Comparison of ENCODE assay signal across 19 cellular contexts in genomic region chr11:72647882-72648281, GRCh38. TPM values are rescaled to one million over a fixed set of nuclear protein-coding genes. Genes with fewer than 3 reads are reported as not detected.
DNase-seq lines count a peak whose midpoint lies in the region; FAIRE-seq and TF ChIP-seq lines count a peak whose summit lies in the region.
"Had no signal": no experiment of that assay in that cellular context is flagged by ENCODE, and none has a peak within 500 bp of the region (broad histone marks: within the 10 kb centered on the region; RNA-seq: fewer than 3 reads in every experiment).

No MANE protein-coding gene starts in this region.

- no peak overlapping the region for H3K18ac ChIP-seq in mesenchymal stem cell (ENCODE audit: low read depth in 1 of 2, low read length in 2 of 2)

- peak overlapping the region in 1 of 2 experiments; percentile 19 for H3K14ac ChIP-seq in mesenchymal stem cell (ENCODE audit: low read length in 2 of 2)

- no peaks in the 10 kb centered on the region for H3K79me2 ChIP-seq in hepatocyte

- H3K4ac ChIP-seq in mesenchymal stem cell (ENCODE audit: low read depth in 1 of 2, low read length in 2 of 2) = no peak overlapping the region

- H3K27ac ChIP-seq in mesenchymal stem cell (ENCODE audit: low read length, poor library complexity, severe bottlenecking) (no peak overlapping the region), hepatocyte (no peak overlapping the region)
- H3K27ac ChIP-seq: C4-2B, GM23248 had no signal

- H3K23ac ChIP-seq in mesenchymal stem cell (ENCODE audit: low read length in 2 of 2) = no peak overlapping the region

- peaks cover 3% of the 10 kb centered on the region for H3K27me3 ChIP-seq in bronchial epithelial cell (ENCODE audit: control insufficient read depth, insufficient read depth, low read length)
- H3K27me3 ChIP-seq in mesenchymal stem cell (ENCODE audit: control insufficient read depth in 1 of 2, insufficient read depth in 1 of 2, low read length in 2 of 2) = peaks cover 24 to 27% of the 10 kb centered on the region in 2 experiments
- H3K27me3 ChIP-seq in hepatocyte = no peaks in the 10 kb centered on the region
- H3K27me3 ChIP-seq: BE2C had no signal

- TF ChIP-seq CTCF in bronchial epithelial cell (IDR thresholded peaks at IDR 0.05; ENCODE audit: insufficient read depth, low read length, severe bottlenecking) = no peak
- TF ChIP-seq CTCF in hepatocyte (IDR thresholded peaks at IDR 0.05; ENCODE audit: poor library complexity) = no peak

- H3K36me3 ChIP-seq in bronchial epithelial cell (ENCODE audit: control insufficient read depth, insufficient read depth, low read length) (no peaks in the 10 kb centered on the region), mesenchymal stem cell (ENCODE audit: control insufficient read depth in 1 of 2, insufficient read depth in 2 of 2, low read depth in 1 of 2, low read length in 2 of 2) (no peaks in the 10 kb centered on the region), hepatocyte (replicated peaks; ENCODE audit: insufficient read depth, low read depth) (no peaks in the 10 kb centered on the region)
- H3K36me3 ChIP-seq: HAP-1 had no signal

- H4K91ac ChIP-seq in mesenchymal stem cell (ENCODE audit: low read length) = peak overlapping the region; percentile 32

- no peak overlapping the region for H3K9ac ChIP-seq in mesenchymal stem cell (ENCODE audit: low read length)
- H3K9ac ChIP-seq: GM23248 had no signal

- H2BK15ac ChIP-seq in mesenchymal stem cell (ENCODE audit: low read depth, poor library complexity, severe bottlenecking) = no peak overlapping the region

- H3K9me3 ChIP-seq in mesenchymal stem cell (ENCODE audit: control insufficient read depth, low read length) = no peaks in the 10 kb centered on the region
- H3K9me3 ChIP-seq in hepatocyte (ENCODE audit: low read depth) = no peaks in the 10 kb centered on the region
- H3K9me3 ChIP-seq: BE2C, HAP-1 had no signal

- no peaks in the 10 kb centered on the region for H3K9me2 ChIP-seq in hepatocyte (replicated peaks; ENCODE audit: insufficient read depth)

- no peak overlapping the region for H2BK12ac ChIP-seq in mesenchymal stem cell (ENCODE audit: low read length in 2 of 2)

- no peak overlapping the region for H3K4me3 ChIP-seq in bronchial epithelial cell (ENCODE audit: low read depth, low read length)
- no peak overlapping the region for H3K4me3 ChIP-seq in mesenchymal stem cell (ENCODE audit: insufficient read depth in 1 of 2, low read depth in 1 of 2, low read length in 2 of 2)
- H3K4me3 ChIP-seq in hepatocyte = no peak overlapping the region
- H3K4me3 ChIP-seq: GM23248, HAP-1, K562 had no signal

- H4K20me1 ChIP-seq in hepatocyte (ENCODE audit: insufficient read depth, poor library complexity, severe bottlenecking) = no peaks in the 10 kb centered on the region

- no peak overlapping the region for H2AFZ ChIP-seq in mesenchymal stem cell (ENCODE audit: low read depth, low read length)
- H2AFZ ChIP-seq in hepatocyte = no peak overlapping the region
- H2AFZ ChIP-seq: GM23248 had no signal

- H3K4me1 ChIP-seq in mesenchymal stem cell (ENCODE audit: control insufficient read depth, insufficient read depth, low read depth, low read length) (peaks cover 10% of the 10 kb centered on the region), hepatocyte (ENCODE audit: insufficient read depth) (peaks cover under 1% of the 10 kb centered on the region)

- H3K4me2 ChIP-seq in mesenchymal stem cell (ENCODE audit: low read length, poor library complexity, severe bottlenecking) = no peak overlapping the region
- H3K4me2 ChIP-seq in hepatocyte = no peak overlapping the region

- H2BK120ac ChIP-seq in mesenchymal stem cell (ENCODE audit: low read depth, low read length) = no peak overlapping the region

- 87% methylated on average over 4 of the region's 4 CpGs for WGBS in mesenchymal stem cell
- 92% methylated on average over 4 of the region's 4 CpGs for WGBS in hepatocyte (ENCODE audit: low lambda C conversion rate, missing lambda C conversion rate)

- no peak overlapping the region for H4K8ac ChIP-seq in mesenchymal stem cell (ENCODE audit: low read length)

- DNase-seq in HTR-8/SVneo (ENCODE audit: insufficient read length, low spot score) (no peak), bronchial epithelial cell (ENCODE audit: low read depth) (no peak), mesenchymal stem cell (no peak), urothelium cell line (ENCODE audit: low spot score) (no peak), H4 (ENCODE audit: low spot score) (no peak), hepatocyte (ENCODE audit: low spot score) (no peak), pons (ENCODE audit: low spot score) (no peak)
- DNase-seq: BE2C; CD4-positive, alpha-beta memory T cell; COR-L47; DND-41; GF-D8; GM23248 had no signal

- H2AK5ac ChIP-seq in mesenchymal stem cell (ENCODE audit: low read length, severe bottlenecking) = no peak overlapping the region

- H3K79me1 ChIP-seq in mesenchymal stem cell (replicated peaks; ENCODE audit: low read length, poor library complexity, severe bottlenecking) = no peaks in the 10 kb centered on the region

- FAIRE-seq in HTR-8/SVneo (lab: Jason Lieb, UNC) (peak; percentile 83), bronchial epithelial cell (lab: Jason Lieb, UNC) (peak; percentile 84), urothelium cell line (lab: Jason Lieb, UNC) (peak; percentile 82)
- FAIRE-seq: A204.1, D721Med, GM18507, K562 had no signal

- no peak overlapping the region for H2BK5ac ChIP-seq in mesenchymal stem cell (ENCODE audit: low read depth, low read length, poor library complexity, severe bottlenecking)

RNA-seq across cellular contexts. Expression of gene PDE2A, which starts 26.3 kb away (rescaled TPM):
- total RNA-seq in bronchial epithelial cell (1.2 and 1.6 TPM in 2 replicates), hepatocyte (2.2 and 3.5 TPM in 2 replicates)
- polyA plus RNA-seq in mesenchymal stem cell (2013, experiment 1 of 2) = 0.61 TPM
- polyA plus RNA-seq in mesenchymal stem cell (2013, experiment 2 of 2) = 0.56 TPM
- total RNA-seq in H4 (2014; rRNA removed; shearing (Covaris generic)) = 2.6 and 3.0 TPM in 2 replicates
- 0.60 and 1.1 TPM in 2 replicates for polyA plus RNA-seq in hepatocyte
